In genomic region chr12:77249892-77250291, GRCh38 we compare ENCODE assay signal across 32 cellular contexts.
"Had no signal": no experiment of that assay in that cellular context is flagged by ENCODE, and none has a peak within 500 bp of the region (broad histone marks: within the 10 kb centered on the region; RNA-seq: fewer than 3 reads in every experiment).

No MANE protein-coding gene starts in this region.

- H3K27ac ChIP-seq: ascending aorta, cardiac muscle cell, VCaP had no signal

- DNase-seq: activated B cell treated with CpG ODN at 0.5 μM for 24 hours; activated CD4-positive, alpha-beta memory T cell treated with anti-CD3 and anti-CD28 coated beads for 36 hours; activated CD4-positive, alpha-beta T cell treated with anti-CD3 and anti-CD28 coated beads for 4 hours; activated CD4-positive, alpha-beta T cell treated with anti-CD3 and anti-CD28 coated beads, Interleukin-2, amount 10 ng/mL, durations not matched to agents 24 days and 14 days; activated CD4-positive, alpha-beta T cell treated with anti-CD3 and anti-CD28 coated beads, Interleukin-2, amount 50 U/mL, for 1 hour; activated CD4-positive, alpha-beta T cell treated with anti-CD3 and anti-CD28 coated beads, Interleukin-2, amount 50 U/mL, for 4 hours; activated CD4-positive, CD25-positive, alpha-beta regulatory T cell treated with anti-CD3 and anti-CD28 coated beads, Interleukin-2, amount 50 U/mL, for 72 hours; activated CD8-positive, alpha-beta memory T cell treated with anti-CD3 and anti-CD28 coated beads, Interleukin-2, amount 50 U/mL, for 4 hours; activated CD8-positive, alpha-beta T cell treated with anti-CD3 and anti-CD28 coated beads for 36 hours; activated effector memory CD4-positive, alpha-beta T cell treated with anti-CD3 and anti-CD28 coated beads, Interleukin-2, amount 50 U/mL, for 16 hours; activated gamma-delta T cell treated with Interleukin-2 at 50 U/mL for 16 hours; activated naive CD4-positive, alpha-beta T cell; activated naive CD4-positive, alpha-beta T cell treated with anti-CD3 and anti-CD28 coated beads for 36 hours; activated naive CD4-positive, alpha-beta T cell treated with anti-CD3 and anti-CD28 coated beads, Interleukin-2, amount 50 U/mL, for 16 hours; activated naive CD8-positive, alpha-beta T cell treated with anti-CD3 and anti-CD28 coated beads, Interleukin-2, amount 10 ng/mL, durations not matched to agents 7 days and 5 days; activated naive CD8-positive, alpha-beta T cell treated with anti-CD3 and anti-CD28 coated beads, Interleukin-2, amount 50 U/mL, for 24 hours; activated T-cell treated with anti-CD3 and anti-CD28 coated beads for 4 hours; activated T-cell treated with anti-CD3 and anti-CD28 coated beads, Interleukin-2, amount 50 U/mL, for 1 hour; activated T-cell treated with anti-CD3 and anti-CD28 coated beads, Interleukin-2, amount 50 U/mL, for 4 hours; activated T-cell treated with anti-CD3 and anti-CD28 coated beads, Interleukin-2, amount 50 U/mL, for 72 hours; amygdala; anterior cingulate cortex; caudate nucleus; cerebellar nuclear complex; T-helper 2 cell; T-helper 9 cell had no signal

- ATAC-seq: activated CD8-positive, alpha-beta T cell treated with anti-CD3 and anti-CD28 coated beads for 36 hours; activated naive CD8-positive, alpha-beta T cell treated with anti-CD3 and anti-CD28 coated beads, Interleukin-2, amount 50 U/mL, for 24 hours; activated T-cell treated with anti-CD3 and anti-CD28 coated beads, Interleukin-2, amount 50 U/mL, for 4 hours; activated T-cell treated with anti-CD3 and anti-CD28 coated beads, Interleukin-2, amount 50 U/mL, for 72 hours; activated T-helper 17 cell treated with anti-CD3 and anti-CD28 coated beads, Interleukin-2, amount 50 U/mL, for 72 hours had no signal

- H3K27me3 ChIP-seq: ascending aorta, cardiac muscle cell had no signal

- H3K4me1 ChIP-seq: ascending aorta had no signal

- H3K36me3 ChIP-seq: ascending aorta, cardiac muscle cell had no signal

- H3K4me3 ChIP-seq: ascending aorta, cardiac muscle cell had no signal

- FAIRE-seq: bronchial epithelial cell, TTC549 had no signal

- H3K9me3 ChIP-seq: ascending aorta had no signal
